Comparison of ENCODE assay signal across 8 cellular contexts in genomic region chr15:40511093-40511471, GRCh38. TPM values are rescaled to one million over a fixed set of nuclear protein-coding genes. Genes with fewer than 3 reads are reported as not detected.
A peak's percentile ranks its signal among the peaks of the same experiment; 100 is the strongest.
DNase-seq lines count a peak whose midpoint lies in the region; ATAC-seq and TF ChIP-seq lines count a peak whose summit lies in the region.

No MANE protein-coding gene starts in this region.

- no peak overlapping the region for H3K27ac ChIP-seq in CD4-positive, alpha-beta memory T cell (ENCODE audit: low read depth, low read length)
- H3K27ac ChIP-seq in cardiac muscle cell (no peak overlapping the region), sigmoid colon (peak overlapping the region in 3 of 4 donors; percentile 4 to 40 (median 24))

- POLR2A ChIA-PET in CD4-positive, alpha-beta memory T cell (lab: Charles Lee; ENCODE audit: partially characterized antibody): no interaction called here
- POLR2A ChIA-PET in activated CD4-positive, alpha-beta memory T cell treated with anti-CD3 and anti-CD28 coated beads, Interleukin-2, amount 10 ng/mL, durations not matched to agents 7 days and 5 days (lab: Charles Lee): no interaction called here

- peak in 3 of 5 donors; percentile 13 to 46 (median 32) for DNase-seq in CD4-positive, alpha-beta memory T cell
- DNase-seq in activated CD4-positive, alpha-beta memory T cell treated with anti-CD3 and anti-CD28 coated beads, Interleukin-2, amount 10 ng/mL, durations not matched to agents 7 days and 5 days: peak; percentile 20
- DNase-seq in cardiac muscle cell (ENCODE audit: low read depth in 1 of 2, low spot score in 1 of 2) (peak in 1 of 2 donors; percentile 14), sigmoid colon (no peak), NCI-H524 treated with DMSO at 0.1 percent for 48 hours (lab: John Stamatoyannopoulos, UW) (no peak), NCI-H1930 (lab: John Stamatoyannopoulos, UW) (no peak), glomerular visceral epithelial cell (ENCODE audit: extremely low spot score) (no peak)

- H3K4me1 ChIP-seq in CD4-positive, alpha-beta memory T cell (ENCODE audit: insufficient read depth, low read length): peaks cover 25% of the 10 kb centered on the region
- H3K4me1 ChIP-seq in cardiac muscle cell (ENCODE audit: low read depth) (peaks cover 6% of the 10 kb centered on the region), sigmoid colon (peaks cover 0 to 23% (median 13%) of the 10 kb centered on the region in 4 donors)

- no peak for TF ChIP-seq CTCF in cardiac muscle cell (IDR thresholded peaks at IDR 0.05; ENCODE audit: low read depth, low read length)
- TF ChIP-seq CTCF in sigmoid colon (IDR thresholded peaks at IDR 0.05): no peak

- H3K27ac Mint-ChIP-seq in CD4-positive, alpha-beta memory T cell: peak overlapping the region in 2 of 7 donors; percentile 21 to 71
- no peak overlapping the region for H3K27ac Mint-ChIP-seq in activated CD4-positive, alpha-beta memory T cell treated with anti-CD3 and anti-CD28 coated beads, Interleukin-2, amount 10 ng/mL, durations not matched to agents 7 days and 5 days

- no peaks in the 10 kb centered on the region for H3K9me3 ChIP-seq in CD4-positive, alpha-beta memory T cell (ENCODE audit: control insufficient read depth in 1 of 2, low read length in 2 of 2)
- no peaks in the 10 kb centered on the region for H3K9me3 ChIP-seq in cardiac muscle cell (ENCODE audit: low read depth)
- no peaks in the 10 kb centered on the region for H3K9me3 ChIP-seq in sigmoid colon

- H3K9me3 Mint-ChIP-seq in CD4-positive, alpha-beta memory T cell: no peaks in the 10 kb centered on the region
- H3K9me3 Mint-ChIP-seq in activated CD4-positive, alpha-beta memory T cell treated with anti-CD3 and anti-CD28 coated beads, Interleukin-2, amount 10 ng/mL, durations not matched to agents 7 days and 5 days: no peaks in the 10 kb centered on the region

- no peaks in the 10 kb centered on the region for H3K36me3 ChIP-seq in CD4-positive, alpha-beta memory T cell (ENCODE audit: insufficient read depth, low read length)
- H3K36me3 ChIP-seq in cardiac muscle cell (no peaks in the 10 kb centered on the region), sigmoid colon (no peaks in the 10 kb centered on the region)

- intact Hi-C loops in CD4-positive, alpha-beta memory T cell (cut with micrococcal nuclease): no loop called here
- intact Hi-C loops in sigmoid colon (cut with DNase I): loop anchor here (10.0 kb wide), 1 partner anchor 384 kb away; the partner anchor contains the start of gene VPS18

- H3K36me3 Mint-ChIP-seq in CD4-positive, alpha-beta memory T cell: no peaks in the 10 kb centered on the region
- peaks cover 3% of the 10 kb centered on the region for H3K36me3 Mint-ChIP-seq in activated CD4-positive, alpha-beta memory T cell treated with anti-CD3 and anti-CD28 coated beads, Interleukin-2, amount 10 ng/mL, durations not matched to agents 7 days and 5 days (ENCODE audit: low read depth)

- ATAC-seq in HG02610 (IDR thresholded peaks at IDR 0.05; ENCODE audit: unreplicated experiment): peak; percentile 38

- 4 to 13% methylated on average over 22 of the region's 22 CpGs for WGBS in sigmoid colon, 2 donors

- TF ChIP-seq EP300 in sigmoid colon (IDR thresholded peaks at IDR 0.05): no peak

- H3K27me3 Mint-ChIP-seq in CD4-positive, alpha-beta memory T cell: peaks cover 38 to 53% of the 10 kb centered on the region in 2 donors
- H3K27me3 Mint-ChIP-seq in activated CD4-positive, alpha-beta memory T cell treated with anti-CD3 and anti-CD28 coated beads, Interleukin-2, amount 10 ng/mL, durations not matched to agents 7 days and 5 days: peaks cover 72% of the 10 kb centered on the region

- CTCF ChIA-PET in CD4-positive, alpha-beta memory T cell (lab: Charles Lee; ENCODE audit: partially characterized antibody): interaction anchor here (1.8 kb wide), 1 partner anchor 9 kb away, joined by 4 read pairs; no protein-coding TSS in a partner anchor
- CTCF ChIA-PET in activated CD4-positive, alpha-beta memory T cell treated with anti-CD3 and anti-CD28 coated beads, Interleukin-2, amount 10 ng/mL, durations not matched to agents 7 days and 5 days (lab: Charles Lee): no interaction called here

- peaks cover 31% of the 10 kb centered on the region for H3K27me3 ChIP-seq in CD4-positive, alpha-beta memory T cell (ENCODE audit: insufficient read depth, low read length)
- peaks cover 52% of the 10 kb centered on the region for H3K27me3 ChIP-seq in cardiac muscle cell
- H3K27me3 ChIP-seq in sigmoid colon: no peaks in the 10 kb centered on the region

- H3K4me3 ChIP-seq in CD4-positive, alpha-beta memory T cell (ENCODE audit: low read length in 2 of 2): peak overlapping the region in 1 of 2 donors; percentile 24
- H3K4me3 ChIP-seq in cardiac muscle cell: peak overlapping the region; percentile 13
- H3K4me3 ChIP-seq in sigmoid colon: peak overlapping the region; percentile 41 to 63 (median 61)

- peak overlapping the region; percentile 47 to 93 (median 79) for H3K4me3 Mint-ChIP-seq in CD4-positive, alpha-beta memory T cell
- peak overlapping the region; percentile 63 for H3K4me3 Mint-ChIP-seq in activated CD4-positive, alpha-beta memory T cell treated with anti-CD3 and anti-CD28 coated beads, Interleukin-2, amount 10 ng/mL, durations not matched to agents 7 days and 5 days

- peaks cover 12 to 24% (median 18%) of the 10 kb centered on the region in 4 donors for H3K4me1 Mint-ChIP-seq in CD4-positive, alpha-beta memory T cell
- peaks cover 30% of the 10 kb centered on the region for H3K4me1 Mint-ChIP-seq in activated CD4-positive, alpha-beta memory T cell treated with anti-CD3 and anti-CD28 coated beads, Interleukin-2, amount 10 ng/mL, durations not matched to agents 7 days and 5 days

- TF ChIP-seq POLR2A in sigmoid colon (IDR thresholded peaks at IDR 0.05): no peak

RNA-seq across cellular contexts. Expression of gene CHST14, which starts 40.3 kb away (rescaled TPM):
- 10 to 100 TPM in 1 of 2 experiments, 1 to 10 TPM in 1; 9.1 to 10.5 TPM for total RNA-seq in CD4-positive, alpha-beta memory T cell
- 1 to 10 TPM in 1 of 2 donors, under 1 TPM in 1; 0.64 to 1.5 TPM for polyA plus RNA-seq in CD4-positive, alpha-beta memory T cell
- 10 to 100 TPM; 13.9 to 15.9 TPM for total RNA-seq in activated CD4-positive, alpha-beta memory T cell treated with anti-CD3 and anti-CD28 coated beads, Interleukin-2, amount 10 ng/mL, durations not matched to agents 7 days and 5 days
- total RNA-seq in cardiac muscle cell (18.3 and 24.4 TPM in 2 replicates), sigmoid colon (10 to 100 TPM in 1 of 4 donors, 1 to 10 TPM in 3; 6.4 to 10.2 (median 7.4) TPM)
- polyA plus RNA-seq in cardiac muscle cell (22.1 and 26.0 TPM in 2 replicates), sigmoid colon (1 to 10 TPM; 1.2 to 6.2 (median 1.2) TPM)

RNA-seq across cellular contexts. Expression of gene CCDC32, which starts 53.8 kb away (rescaled TPM):
- total RNA-seq in CD4-positive, alpha-beta memory T cell: 10 to 100 TPM; 31.7 to 32.4 TPM
- polyA plus RNA-seq in CD4-positive, alpha-beta memory T cell: 10 to 100 TPM; 41.9 to 49.3 TPM
- 10 to 100 TPM; 33.2 to 33.7 TPM for total RNA-seq in activated CD4-positive, alpha-beta memory T cell treated with anti-CD3 and anti-CD28 coated beads, Interleukin-2, amount 10 ng/mL, durations not matched to agents 7 days and 5 days
- total RNA-seq in cardiac muscle cell (16.7 and 20.2 TPM in 2 replicates), sigmoid colon (10 to 100 TPM; 21.4 to 55.3 (median 40.5) TPM)
- polyA plus RNA-seq in cardiac muscle cell (22.6 and 26.2 TPM in 2 replicates), sigmoid colon (10 to 100 TPM; 28.8 to 43.0 (median 31.0) TPM)

RNA-seq across cellular contexts. Expression of gene RPUSD2, which starts 58.0 kb away (rescaled TPM):
- 10 to 100 TPM; 13.6 to 15.1 TPM for total RNA-seq in CD4-positive, alpha-beta memory T cell
- 10 to 100 TPM; 19.4 to 25.0 TPM for polyA plus RNA-seq in CD4-positive, alpha-beta memory T cell
- total RNA-seq in activated CD4-positive, alpha-beta memory T cell treated with anti-CD3 and anti-CD28 coated beads, Interleukin-2, amount 10 ng/mL, durations not matched to agents 7 days and 5 days: 10 to 100 TPM; 11.1 to 11.9 TPM
- total RNA-seq in cardiac muscle cell (20.3 and 22.7 TPM in 2 replicates), sigmoid colon (10 to 100 TPM in 2 of 4 donors, 1 to 10 TPM in 2; 8.3 to 13.3 (median 10.0) TPM)
- polyA plus RNA-seq in cardiac muscle cell (19.7 and 20.3 TPM in 2 replicates), sigmoid colon (10 to 100 TPM in 1 of 3 donors, 1 to 10 TPM in 2; 4.6 to 10.8 (median 6.0) TPM)

Comparison
In these comparisons a context has a peak if more than half of its experiments do, and no peak if none do; other contexts are left out.
1. DNase-seq: peak in CD4-positive, alpha-beta memory T cell (3 of 5) and activated CD4-positive, alpha-beta memory T cell treated with anti-CD3 and anti-CD28 coated beads, Interleukin-2, amount 10 ng/mL, durations not matched to agents 7 days and 5 days (single experiment); none in sigmoid colon (single experiment), NCI-H524 treated with DMSO at 0.1 percent for 48 hours (single experiment), NCI-H1930 (0 of 2) and glomerular visceral epithelial cell (single experiment).
2. H3K27ac ChIP-seq: peak in sigmoid colon (3 of 4); none in CD4-positive, alpha-beta memory T cell (single experiment) and cardiac muscle cell (single experiment).